9 cellular contexts compared by ENCODE assay signal in the genomic region with DNA sequence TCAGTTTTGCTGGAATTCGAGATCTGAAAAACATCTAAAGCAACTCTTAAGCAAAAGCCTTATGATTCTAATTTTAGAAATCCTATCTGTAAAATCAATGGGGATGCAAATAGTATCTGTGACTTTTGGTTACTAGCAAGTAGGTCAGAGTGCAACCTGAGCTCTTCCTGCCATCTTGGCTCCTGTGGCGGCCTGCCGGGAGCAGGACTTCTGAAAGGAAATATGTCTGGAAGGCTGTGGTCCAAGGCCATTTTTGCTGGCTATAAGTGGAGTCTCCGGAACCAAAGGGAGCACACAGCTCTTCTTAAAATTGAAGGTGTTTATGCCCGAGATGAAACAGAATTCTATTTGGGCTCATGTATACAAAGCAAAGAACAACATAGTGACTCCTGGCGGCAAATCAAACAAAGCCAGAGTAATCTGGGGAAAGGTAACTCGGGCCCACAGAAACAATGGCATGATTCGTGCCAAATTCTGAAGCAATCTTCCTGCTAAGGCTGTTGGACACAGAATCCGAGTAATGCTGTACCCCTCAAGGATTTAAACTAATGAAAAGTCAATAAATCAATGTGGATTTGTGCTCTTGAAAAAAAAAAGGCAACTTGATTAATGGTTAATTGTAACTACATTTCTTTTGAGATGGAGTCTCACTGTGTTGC. TPM values are rescaled to one million over a fixed set of nuclear protein-coding genes. Genes with fewer than 3 reads are reported as not detected.
DNase-seq lines count a peak whose midpoint lies in the region; TF ChIP-seq lines count a peak whose summit lies in the region.
"Had no signal": no experiment of that assay in that cellular context is flagged by ENCODE, and none has a peak within 500 bp of the region (broad histone marks: within the 10 kb centered on the region; RNA-seq: fewer than 3 reads in every experiment).

No MANE protein-coding gene starts in this region.

- no peak overlapping the region for H3K27ac ChIP-seq in neural cell (ENCODE audit: low read length)
- no peak overlapping the region for H3K27ac ChIP-seq in WERI-Rb-1

- H3K9me2 ChIP-seq in Loucy (replicated peaks; ENCODE audit: low read depth, low read length): no peaks in the 10 kb centered on the region
- H3K9me2 ChIP-seq in neural cell (ENCODE audit: insufficient read depth, low read length): no peaks in the 10 kb centered on the region

- H3K4me3 Mint-ChIP-seq in dendritic cell treated with granulocyte-macrophage colony-stimulating factor and Interleukin-4, amounts not matched to agents 40 ng/mL and 50 ng/mL, for 4 days: no peak overlapping the region

- no peaks in the 10 kb centered on the region for H3K9me3 ChIP-seq in Loucy (ENCODE audit: insufficient read depth, low read depth, low read length)
- H3K9me3 ChIP-seq in neural cell (ENCODE audit: low read length): no peaks in the 10 kb centered on the region
- H3K9me3 ChIP-seq in WERI-Rb-1 (ENCODE audit: severe bottlenecking): no peaks in the 10 kb centered on the region
- H3K9me3 ChIP-seq: adrenal gland had no signal

- H3K36me3 Mint-ChIP-seq in dendritic cell treated with granulocyte-macrophage colony-stimulating factor and Interleukin-4, amounts not matched to agents 40 ng/mL and 50 ng/mL, for 4 days (ENCODE audit: low read depth): peaks cover 30% of the 10 kb centered on the region

- H2AFZ ChIP-seq in Loucy (ENCODE audit: low read length): no peak overlapping the region
- H2AFZ ChIP-seq in neural cell (ENCODE audit: low read depth, low read length): no peak overlapping the region

- no peak for TF ChIP-seq RAD21 in neural cell (conservative IDR thresholded peaks at IDR 0.05)

- H3K4me1 ChIP-seq in Loucy (ENCODE audit: insufficient read depth, low read length, poor library complexity, severe bottlenecking): peaks cover 25% of the 10 kb centered on the region

- DNase-seq in COLO668 (lab: John Stamatoyannopoulos, UW; ENCODE audit: unreplicated experiment) (peak; percentile 8), WERI-Rb-1 (no peak), NCI-H128 (lab: John Stamatoyannopoulos, UW; ENCODE audit: unreplicated experiment) (no peak), HT-29 (ENCODE audit: low spot score) (no peak), cerebellar nuclear complex (lab: John Stamatoyannopoulos, UW) (no peak)

- no peaks in the 10 kb centered on the region for H3F3A ChIP-seq in Loucy (ENCODE audit: low read depth)
- H3F3A ChIP-seq in neural cell (ENCODE audit: insufficient read depth, low read length, poor library complexity, severe bottlenecking): no peaks in the 10 kb centered on the region

- no peak for TF ChIP-seq EP300 in neural cell (conservative IDR thresholded peaks at IDR 0.05; ENCODE audit: poor library complexity, severe bottlenecking)

- H4K20me1 ChIP-seq in Loucy (ENCODE audit: insufficient read depth, low read length, poor library complexity, severe bottlenecking): peaks cover 6% of the 10 kb centered on the region
- H4K20me1 ChIP-seq in neural cell (ENCODE audit: insufficient read depth): no peaks in the 10 kb centered on the region

- H3K4me2 ChIP-seq in Loucy (ENCODE audit: low read depth, low read length, poor library complexity, severe bottlenecking): peak overlapping the region; percentile 90
- H3K4me2 ChIP-seq in neural cell (ENCODE audit: low read length): peak overlapping the region; percentile 89

- peak overlapping the region; percentile 77 for H3K4me3 ChIP-seq in Loucy (ENCODE audit: low read length, poor library complexity, severe bottlenecking)
- peak overlapping the region; percentile 98 for H3K4me3 ChIP-seq in neural cell (ENCODE audit: low read length)
- no peak overlapping the region for H3K4me3 ChIP-seq in WERI-Rb-1 (ENCODE audit: low read depth, low read length)

- H3K27me3 ChIP-seq in Loucy (ENCODE audit: insufficient read depth, low read length, poor library complexity, severe bottlenecking) (peaks cover 14% of the 10 kb centered on the region), neural cell (ENCODE audit: insufficient read depth, low read depth, low read length) (no peaks in the 10 kb centered on the region), WERI-Rb-1 (ENCODE audit: insufficient read depth, low read depth, severe bottlenecking) (no peaks in the 10 kb centered on the region)
- H3K27me3 ChIP-seq: adrenal gland had no signal

- peaks cover 33% of the 10 kb centered on the region for H3K4me1 Mint-ChIP-seq in dendritic cell treated with granulocyte-macrophage colony-stimulating factor and Interleukin-4, amounts not matched to agents 40 ng/mL and 50 ng/mL, for 4 days (ENCODE audit: low read depth)

- peaks cover 4% of the 10 kb centered on the region for H3K27me3 Mint-ChIP-seq in dendritic cell treated with granulocyte-macrophage colony-stimulating factor and Interleukin-4, amounts not matched to agents 40 ng/mL and 50 ng/mL, for 4 days

- no peaks in the 10 kb centered on the region for H3K9me3 Mint-ChIP-seq in dendritic cell treated with granulocyte-macrophage colony-stimulating factor and Interleukin-4, amounts not matched to agents 40 ng/mL and 50 ng/mL, for 4 days

- no peak for TF ChIP-seq CTCF in Loucy (conservative IDR thresholded peaks at IDR 0.05; ENCODE audit: low read length)
- TF ChIP-seq CTCF in neural cell (IDR thresholded peaks at IDR 0.05; ENCODE audit: poor library complexity, severe bottlenecking): no peak
- no peak for TF ChIP-seq CTCF in WERI-Rb-1 (IDR thresholded peaks at IDR 0.05; ENCODE audit: low read depth, low read length)

- peaks cover 60% of the 10 kb centered on the region for H3K79me2 ChIP-seq in Loucy (ENCODE audit: insufficient read depth, low read length)
- peaks cover 21% of the 10 kb centered on the region for H3K79me2 ChIP-seq in neural cell (replicated peaks; ENCODE audit: insufficient read depth, low read length)

- peak overlapping the region; percentile 81 for H3K9ac ChIP-seq in Loucy (ENCODE audit: low read depth, low read length, poor library complexity, severe bottlenecking)
- H3K9ac ChIP-seq in neural cell (ENCODE audit: low read length): no peak overlapping the region

- intact Hi-C loops in dendritic cell treated with granulocyte-macrophage colony-stimulating factor and Interleukin-4, amounts not matched to agents 40 ng/mL and 50 ng/mL, for 4 days (cut with micrococcal nuclease): loop anchor here (5.0 kb wide), 1 partner anchor 145 kb away; the partner anchor contains the start of gene EFCAB6

- peak overlapping the region; percentile 91 for H3K27ac Mint-ChIP-seq in dendritic cell treated with granulocyte-macrophage colony-stimulating factor and Interleukin-4, amounts not matched to agents 40 ng/mL and 50 ng/mL, for 4 days

- H3K36me3 ChIP-seq in Loucy (ENCODE audit: insufficient read depth, low read length) (no peaks in the 10 kb centered on the region), neural cell (ENCODE audit: insufficient read depth, low read length) (no peaks in the 10 kb centered on the region), WERI-Rb-1 (no peaks in the 10 kb centered on the region; the same call in 1 of the 2 replicates)
- H3K36me3 ChIP-seq: adrenal gland had no signal

TF ChIP-seq in neural cell, 6 proteins besides CTCF, POLR2A, EP300 and RAD21:
- TF ChIP-seq SMC3 (conservative IDR thresholded peaks at IDR 0.05; ENCODE audit: poor library complexity) (no peak), MXI1 (conservative IDR thresholded peaks at IDR 0.05; ENCODE audit: poor library complexity, severe bottlenecking) (no peak), EZH2 (IDR thresholded peaks at IDR 0.05; ENCODE audit: borderline replicate concordance, insufficient read depth, low read length, poor library complexity, severe bottlenecking) (no peak), POLR2AphosphoS5 (IDR thresholded peaks at IDR 0.05) (no peak)

RNA-seq across cellular contexts. Expression of gene SAMM50, which starts 1.7 kb away (rescaled TPM):
- 38.1 and 49.7 TPM in 2 replicates for polyA plus RNA-seq in neural cell
- 38.2 and 39.4 TPM in 2 replicates for polyA minus RNA-seq in neural cell
- 19.1 and 20.2 TPM in 2 replicates for total RNA-seq in HT-29 (2014; rRNA removed; shearing (Covaris generic))

RNA-seq across cellular contexts. Expression of gene PNPLA3, which starts 33.3 kb away (rescaled TPM):
- 4.5 and 6.5 TPM in 2 replicates for polyA plus RNA-seq in neural cell
- 11.9 and 18.7 TPM in 2 replicates for polyA minus RNA-seq in neural cell
- 0.15 TPM in 1 of 2 replicates, not detected in the other for total RNA-seq in HT-29 (2014; rRNA removed; shearing (Covaris generic))
